Comparison of ENCODE assay signal across 9 cellular contexts in genomic region chr9:133141833-133142594, GRCh38. TPM values are rescaled to one million over a fixed set of nuclear protein-coding genes. Genes with fewer than 3 reads are reported as not detected.
A peak's percentile ranks its signal among the peaks of the same experiment; 100 is the strongest.
DNase-seq lines count a peak whose midpoint lies in the region; ATAC-seq, FAIRE-seq and TF ChIP-seq lines count a peak whose summit lies in the region.
"Had no signal": no experiment of that assay in that cellular context is flagged by ENCODE, and none has a peak within 500 bp of the region (broad histone marks: within the 10 kb centered on the region; RNA-seq: fewer than 3 reads in every experiment).

No MANE protein-coding gene starts in this region.

- peaks cover 18% of the 10 kb centered on the region for H3K79me2 ChIP-seq in osteoblast (ENCODE audit: insufficient read depth, low read length)
- H3K79me2 ChIP-seq in neural progenitor cell (ENCODE audit: low read depth): peaks cover 55% of the 10 kb centered on the region

- ATAC-seq in pancreas (peak; percentile 3 to 51 (median 35)), GM19328 (IDR thresholded peaks at IDR 0.05; ENCODE audit: unreplicated experiment) (no peak), GM21825 (IDR thresholded peaks at IDR 0.05; ENCODE audit: unreplicated experiment) (no peak)

- WGBS in pancreas, 2 donors: 37 to 39% methylated on average over 15 to 16 of the region's 16 CpGs

- peak overlapping the region; percentile 32 for H3K4me3 ChIP-seq in CD8-positive, alpha-beta memory T cell (ENCODE audit: low read length)
- no peak overlapping the region for H3K4me3 ChIP-seq in pancreas
- H3K4me3 ChIP-seq in osteoblast (ENCODE audit: insufficient read depth, low read length): no peak overlapping the region
- H3K4me3 ChIP-seq in neural progenitor cell: no peak overlapping the region

- no peak for FAIRE-seq in pancreas (lab: Jason Lieb, UNC)

- H3K4me3 Mint-ChIP-seq in CD8-positive, alpha-beta memory T cell: peak overlapping the region; percentile 43 to 89 (median 66)
- no peak overlapping the region for H3K4me3 Mint-ChIP-seq in neural progenitor cell

- no peak overlapping the region for H3K4me2 ChIP-seq in osteoblast (ENCODE audit: insufficient read depth, low read length)
- no peak overlapping the region for H3K4me2 ChIP-seq in neural progenitor cell

- H3K9ac ChIP-seq in neural progenitor cell: no peak overlapping the region

- H3F3A ChIP-seq in neural progenitor cell (ENCODE audit: low read depth): no peaks in the 10 kb centered on the region

- H3K9me3 Mint-ChIP-seq in CD8-positive, alpha-beta memory T cell: no peaks in the 10 kb centered on the region
- H3K9me3 Mint-ChIP-seq in neural progenitor cell: no peaks in the 10 kb centered on the region

- intact Hi-C loops in pancreas (cut with DNase I): loop anchor here in 2 of 3 donors (5.0 kb wide), 2 partner anchors 35 to 100 kb away; no protein-coding TSS in a partner anchor

- H3K9me3 ChIP-seq in CD8-positive, alpha-beta memory T cell (ENCODE audit: low read length): no peaks in the 10 kb centered on the region
- H3K9me3 ChIP-seq in pancreas: no peaks in the 10 kb centered on the region
- H3K9me3 ChIP-seq in osteoblast (ENCODE audit: low read depth, low read length): no peaks in the 10 kb centered on the region
- no peaks in the 10 kb centered on the region for H3K9me3 ChIP-seq in neural progenitor cell (ENCODE audit: low read depth)

- no peaks in the 10 kb centered on the region for H3K36me3 ChIP-seq in CD8-positive, alpha-beta memory T cell (ENCODE audit: insufficient read depth, low read length)
- H3K36me3 ChIP-seq in pancreas (no peaks in the 10 kb centered on the region), osteoblast (ENCODE audit: insufficient read depth, low read length) (no peaks in the 10 kb centered on the region), neural progenitor cell (no peaks in the 10 kb centered on the region)

- H3K27me3 ChIP-seq in CD8-positive, alpha-beta memory T cell (ENCODE audit: insufficient read depth, low read length, poor library complexity, severe bottlenecking): no peaks in the 10 kb centered on the region
- H3K27me3 ChIP-seq in pancreas: no peaks in the 10 kb centered on the region
- H3K27me3 ChIP-seq in osteoblast (ENCODE audit: insufficient read depth, low read length): no peaks in the 10 kb centered on the region
- H3K27me3 ChIP-seq in neural progenitor cell: no peaks in the 10 kb centered on the region

- H2AFZ ChIP-seq in osteoblast (ENCODE audit: low read length): no peak overlapping the region
- H2AFZ ChIP-seq in neural progenitor cell (replicated peaks): no peak overlapping the region

- POLR2A ChIA-PET in CD8-positive, alpha-beta memory T cell (lab: Charles Lee): interaction anchor here (0.6 to 2.9 kb wide), 2 partner anchors 8 to 375 kb away, joined by 3 to 67 read pairs; no protein-coding TSS in a partner anchor

- CTCF ChIA-PET in CD8-positive, alpha-beta memory T cell (lab: Charles Lee): interaction anchor here (1.2 to 11.8 kb wide), 4 partner anchors 11 to 120 kb away, joined by 3 to 521 read pairs (median 126); partner anchors contain the start of genes GTF3C5 and RALGDS

- H3K27me3 Mint-ChIP-seq in CD8-positive, alpha-beta memory T cell: no peaks in the 10 kb centered on the region
- peaks cover 8% of the 10 kb centered on the region for H3K27me3 Mint-ChIP-seq in neural progenitor cell (ENCODE audit: insufficient read depth, low read depth)

- peaks cover 0 to 13% (median 0%) of the 10 kb centered on the region in 3 donors for H3K36me3 Mint-ChIP-seq in CD8-positive, alpha-beta memory T cell
- no peaks in the 10 kb centered on the region for H3K36me3 Mint-ChIP-seq in neural progenitor cell

- H4K20me1 ChIP-seq in osteoblast (ENCODE audit: insufficient read depth, low read length): peaks cover 64% of the 10 kb centered on the region
- peaks cover 97% of the 10 kb centered on the region for H4K20me1 ChIP-seq in neural progenitor cell (ENCODE audit: low read depth)

- H3K4me1 ChIP-seq in CD8-positive, alpha-beta memory T cell (ENCODE audit: insufficient read depth, low read length): peaks cover 66% of the 10 kb centered on the region
- peaks cover 16 to 42% (median 19%) of the 10 kb centered on the region in 3 donors for H3K4me1 ChIP-seq in pancreas
- H3K4me1 ChIP-seq in osteoblast (ENCODE audit: insufficient read depth, low read length): peaks cover 12% of the 10 kb centered on the region
- H3K4me1 ChIP-seq in neural progenitor cell: peaks cover 6% of the 10 kb centered on the region

- TF ChIP-seq CTCF in pancreas (IDR thresholded peaks at IDR 0.05) (no peak), osteoblast (IDR thresholded peaks at IDR 0.05; ENCODE audit: extremely low read depth, low read depth, low read length) (no peak), neural progenitor cell (IDR thresholded peaks at IDR 0.05) (no peak)

- peak; percentile 81 to 95 (median 84) for DNase-seq in CD8-positive, alpha-beta memory T cell
- DNase-seq in T-helper 22 cell (ENCODE audit: low read depth) (peak; percentile 87), pancreas (peak; percentile 61 to 92 (median 85)), osteoblast (ENCODE audit: insufficient read length, low spot score, missing footprints) (no peak), neural progenitor cell (ENCODE audit: low spot score) (no peak)
- DNase-seq: WERI-Rb-1 had no signal

- peak overlapping the region; percentile 98 to 100 (median 99) for H3K27ac Mint-ChIP-seq in CD8-positive, alpha-beta memory T cell
- no peak overlapping the region for H3K27ac Mint-ChIP-seq in neural progenitor cell

- H3K4me1 Mint-ChIP-seq in CD8-positive, alpha-beta memory T cell: peaks cover 54 to 86% (median 54%) of the 10 kb centered on the region in 3 donors
- H3K4me1 Mint-ChIP-seq in neural progenitor cell: peaks cover 40% of the 10 kb centered on the region

- H3K27ac ChIP-seq in CD8-positive, alpha-beta memory T cell (ENCODE audit: low read depth, low read length): peak overlapping the region; percentile 97
- H3K27ac ChIP-seq in angular gyrus (ENCODE audit: low read depth, low read length): peak overlapping the region; percentile 100
- peak overlapping the region in 1 of 4 donors; percentile 28 for H3K27ac ChIP-seq in pancreas
- H3K27ac ChIP-seq in osteoblast (ENCODE audit: low read depth, low read length): no peak overlapping the region
- no peak overlapping the region for H3K27ac ChIP-seq in neural progenitor cell
- H3K27ac ChIP-seq: WERI-Rb-1 had no signal

RNA-seq across cellular contexts. Expression of gene RALGDS, which starts 21.0 kb away (rescaled TPM):
- total RNA-seq in CD8-positive, alpha-beta memory T cell: 10 to 100 TPM; 59.1 to 67.8 TPM
- polyA plus RNA-seq in CD8-positive, alpha-beta memory T cell: 78.0 TPM
- 10 to 100 TPM; 16.1 to 31.9 (median 20.3) TPM for total RNA-seq in pancreas
- 10 to 100 TPM; 56.0 to 69.7 TPM for polyA plus RNA-seq in pancreas
- 11.2 and 12.7 TPM in 2 replicates for total RNA-seq in osteoblast
- 24.1 and 58.8 TPM in 2 replicates for total RNA-seq in neural progenitor cell (ENCODE audit: low replicate concordance)

RNA-seq across cellular contexts. Expression of gene GBGT1, which starts 21.7 kb away (rescaled TPM):
- 1 to 10 TPM; 1.8 to 2.6 TPM for total RNA-seq in CD8-positive, alpha-beta memory T cell
- not detected for polyA plus RNA-seq in CD8-positive, alpha-beta memory T cell
- total RNA-seq in pancreas (10 to 100 TPM in 1 of 6 donors, 1 to 10 TPM in 5; 1.5 to 11.9 (median 3.1) TPM), osteoblast (3.3 and 3.8 TPM in 2 replicates), neural progenitor cell (ENCODE audit: low replicate concordance) (2.0 and 3.0 TPM in 2 replicates)
- 1 to 10 TPM; 4.5 to 4.6 TPM for polyA plus RNA-seq in pancreas

Comparison
In these comparisons a context has a peak if more than half of its experiments do, and no peak if none do; other contexts are left out.
1. DNase-seq: peak in CD8-positive, alpha-beta memory T cell (5 of 5), T-helper 22 cell (single experiment) and pancreas (6 of 6); none in osteoblast (single experiment) and neural progenitor cell (single experiment).
2. H3K27ac ChIP-seq: peak in CD8-positive, alpha-beta memory T cell (single experiment) and angular gyrus (single experiment); none in osteoblast (single experiment) and neural progenitor cell (single experiment).
3. ATAC-seq: peak in pancreas (4 of 4); none in GM19328 (single experiment) and GM21825 (single experiment).